In the genomic region with DNA sequence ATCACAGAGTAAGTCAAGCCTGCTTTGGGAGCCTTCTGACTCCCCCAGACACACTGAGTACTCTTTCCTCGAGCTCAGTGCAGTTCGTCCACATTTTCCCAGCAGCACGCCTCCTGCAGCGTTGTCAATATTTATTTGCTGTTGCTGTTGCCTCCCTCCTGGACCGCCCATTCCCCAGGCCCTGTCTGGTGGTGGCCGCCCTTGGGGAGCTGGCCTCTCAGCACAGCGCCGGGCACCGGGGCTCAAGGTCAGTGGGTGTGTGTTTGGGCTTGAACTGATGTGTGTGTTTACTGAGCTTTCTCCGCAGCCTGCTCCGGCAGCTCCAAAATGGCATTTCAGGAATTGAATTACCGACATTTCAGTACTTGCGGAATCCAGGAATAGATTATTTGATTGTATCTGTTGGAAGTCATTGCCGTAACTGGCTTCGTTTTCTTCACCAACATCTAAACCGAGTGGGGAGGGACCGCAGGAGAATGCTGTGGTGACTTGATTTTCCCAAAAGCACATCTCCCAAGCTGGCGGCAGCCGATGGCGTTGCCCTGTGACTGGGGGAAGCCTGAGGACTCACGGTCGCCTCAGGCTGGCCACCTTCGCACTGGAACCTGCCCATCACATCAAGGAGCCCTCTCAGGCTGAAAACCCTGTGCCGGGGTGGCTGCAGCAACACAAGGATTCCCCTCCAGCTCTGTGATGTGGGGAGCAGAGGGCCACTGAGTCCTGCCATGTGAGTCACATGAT, we compare ENCODE assay signal across 23 cellular contexts.
DNase-seq lines count a peak whose midpoint lies in the region; ATAC-seq, FAIRE-seq and TF ChIP-seq lines count a peak whose summit lies in the region.
"Had no signal": no experiment of that assay in that cellular context is flagged by ENCODE, and none has a peak within 500 bp of the region (broad histone marks: within the 10 kb centered on the region; RNA-seq: fewer than 3 reads in every experiment).

No MANE protein-coding gene starts in this region.

- H3K79me2 ChIP-seq in H1 (ENCODE audit: control insufficient read depth in 1 of 2, insufficient read depth in 2 of 2, low read length in 2 of 2) = no peaks in the 10 kb centered on the region

- intact Hi-C loops in Panc1 (cut with micrococcal nuclease; ENCODE audit: unreplicated experiment) = no loop called here
- intact Hi-C loops in lower lobe of right lung (cut with DNase I) = no loop called here
- intact Hi-C loops in testis (cut with DNase I; ENCODE audit: low total_unique reads) = no loop called here

- peaks cover 66% of the 10 kb centered on the region for H3K4me1 ChIP-seq in Panc1 (ENCODE audit: control insufficient read depth, insufficient read depth, low read length)
- no peaks in the 10 kb centered on the region; a peak in 1 of 7 replicates for H3K4me1 ChIP-seq in H1 (replicated peaks in 1 of 4; ENCODE audit: control insufficient read depth in 3 of 4, insufficient read depth in 4 of 4, low read length in 3 of 4)
- peaks cover 57% of the 10 kb centered on the region for H3K4me1 ChIP-seq in lower lobe of right lung
- H3K4me1 ChIP-seq in testis = peaks cover 76% of the 10 kb centered on the region

- no peak overlapping the region for H2BK20ac ChIP-seq in H1 (ENCODE audit: low read length)

- peaks cover 5% of the 10 kb centered on the region for H3K36me3 Mint-ChIP-seq in endothelial cell (ENCODE audit: low read depth, unreplicated experiment)

- FAIRE-seq in H1 (lab: Jason Lieb, UNC) = no peak
- FAIRE-seq: G401.6, GM12892, GM19239 had no signal

- no peak overlapping the region for H3K14ac ChIP-seq in H1 (ENCODE audit: insufficient read length)

- no peak overlapping the region for H3K56ac ChIP-seq in H1 (replicated peaks; ENCODE audit: insufficient read length, low read depth, low read length)

- H3K9me3 ChIP-seq in Panc1 (ENCODE audit: control insufficient read depth, insufficient read depth, low read depth, low read length) (no peaks in the 10 kb centered on the region), H1 (ENCODE audit: insufficient read depth in 2 of 2, low read depth in 1 of 2, low read length in 1 of 2) (no peaks in the 10 kb centered on the region), lower lobe of right lung (no peaks in the 10 kb centered on the region), testis (no peaks in the 10 kb centered on the region)

- no peak overlapping the region; the same call in 1 of the 2 replicates for H2BK5ac ChIP-seq in H1 (ENCODE audit: low read depth, low read length)

- H2AK5ac ChIP-seq in H1 (ENCODE audit: low read depth, low read length) = no peak overlapping the region

- H3K4me2 ChIP-seq in H1 (ENCODE audit: insufficient read depth in 1 of 2, low read depth in 2 of 2, low read length in 2 of 2) = no peak overlapping the region

- H3K4me3 ChIP-seq in Panc1 (ENCODE audit: low read depth in 2 of 2, low read length in 2 of 2) (no peak overlapping the region), H1 (ENCODE audit: extremely low read depth in 1 of 4, insufficient read depth in 2 of 4, low read depth in 3 of 4, low read length in 4 of 4) (no peak overlapping the region), lower lobe of right lung (no peak overlapping the region), testis (peak overlapping the region in 1 of 2 donors; percentile 23)

- H3K27ac Mint-ChIP-seq in endothelial cell (ENCODE audit: unreplicated experiment) = no peak overlapping the region

- no peak overlapping the region for H2BK12ac ChIP-seq in H1 (ENCODE audit: low read depth, low read length)

- H3K23me2 ChIP-seq in H1 (ENCODE audit: low read depth, low read length) = peaks cover 3% of the 10 kb centered on the region; the same call in 1 of the 2 replicates

- 92% methylated on average over 21 of the region's 24 CpGs; no CpG with 5 or more reads in 1 of the 2 experiments for whole genome bisulfite sequencing in H1 (ENCODE audit: extremely low coverage in 1 of 2, insufficient coverage in 1 of 2, insufficient read length in 1 of 2, insufficient replicate concordance in 2 of 2, low coverage in 1 of 2, low lambda C conversion rate in 2 of 2, missing lambda C conversion rate in 1 of 2), 2 experiments
- WGBS in testis, 2 donors = 59 to 69% methylated on average over 22 to 24 of the region's 24 CpGs

- POLR2A ChIA-PET in Panc1 (lab: Charles Lee) (no interaction called here), H1 (lab: Charles Lee; ENCODE audit: partially characterized antibody) (no interaction called here)

- peaks cover 7% of the 10 kb centered on the region for H3K79me1 ChIP-seq in H1 (ENCODE audit: low read depth, low read length)

- H2BK15ac ChIP-seq in H1 (ENCODE audit: low read length) = 0 out of 2 replicates have a peak overlapping the region, but pooled peaks have one; percentile 48

- H3K18ac ChIP-seq in H1 (ENCODE audit: extremely low read depth, low read length) = no peak overlapping the region

- no peaks in the 10 kb centered on the region for H3K27me3 ChIP-seq in Panc1 (ENCODE audit: control insufficient read depth, insufficient read depth, low read length)
- no peaks in the 10 kb centered on the region for H3K27me3 ChIP-seq in H1 (replicated peaks in 1 of 4; ENCODE audit: control insufficient read depth in 3 of 4, extremely low read depth in 1 of 4, insufficient read depth in 3 of 4, low read length in 3 of 4)
- no peaks in the 10 kb centered on the region for H3K27me3 ChIP-seq in lower lobe of right lung (ENCODE audit: low read depth)
- H3K27me3 ChIP-seq in testis = no peaks in the 10 kb centered on the region

- H2BK120ac ChIP-seq in H1 (replicated peaks; ENCODE audit: low read depth, low read length) = no peak overlapping the region

- H4K20me1 ChIP-seq in H1 (replicated peaks in 1 of 2; ENCODE audit: control insufficient read depth in 1 of 2, insufficient read depth in 2 of 2, low read length in 2 of 2) = peaks cover 0 to 6% of the 10 kb centered on the region in 2 experiments

- peaks cover 5% of the 10 kb centered on the region for H3K4me1 Mint-ChIP-seq in endothelial cell (ENCODE audit: unreplicated experiment)

- CTCF ChIA-PET in Panc1 (lab: Charles Lee) (no interaction called here), H1 (lab: Charles Lee; ENCODE audit: partially characterized antibody) (interaction anchor here (0.7 to 7.0 kb wide), 8 partner anchors 14 to 209 kb away, joined by 3 to 42 read pairs (median 4); no protein-coding TSS in a partner anchor)

- no peaks in the 10 kb centered on the region for H3K9me3 Mint-ChIP-seq in endothelial cell (ENCODE audit: unreplicated experiment)
- H3K9me3 Mint-ChIP-seq: CD4-positive, alpha-beta T cell had no signal

- peak overlapping the region; percentile 57; the same call in 1 of the 2 replicates for H4K8ac ChIP-seq in H1 (ENCODE audit: extremely low read depth, insufficient read depth, low read length)

- H3K27me3 Mint-ChIP-seq in endothelial cell (ENCODE audit: unreplicated experiment) = peaks cover 9% of the 10 kb centered on the region
- H3K27me3 Mint-ChIP-seq: B cell; CD4-positive, alpha-beta T cell had no signal

- no peak for DNase-seq in Panc1 (ENCODE audit: low read depth, low spot score)
- DNase-seq in H1 (ENCODE audit: low read depth in 1 of 2, low spot score in 2 of 2) = no peak
- DNase-seq in lower lobe of right lung = no peak
- DNase-seq in testis = peak; percentile 82
- no peak for DNase-seq in ureter (ENCODE audit: low spot score)
- no peak for DNase-seq in endothelial cell (ENCODE audit: low spot score)
- DNase-seq in GM03348 (ENCODE audit: low spot score) = no peak
- DNase-seq: ACHN; Calu3; CD4-positive, alpha-beta T cell; DMS79 treated with DMSO at 0.1 percent for 48 hours; HCEC 1CT; Karpas-422; NCI-H1105 treated with DMSO at 0.1 percent for 48 hours; NCI-H187 treated with DMSO at 0.1 percent for 48 hours; NCI-H446 treated with DMSO at 0.1 percent for 48 hours; NCI-H774; SHP77 treated with DMSO at 0.1 percent for 48 hours had no signal

- TF ChIP-seq CTCF in Panc1 (IDR thresholded peaks at IDR 0.05) (no peak), H1 (IDR thresholded peaks at IDR 0.05; ENCODE audit: control extremely low read depth in 1 of 3, insufficient read depth in 1 of 3, low read depth in 1 of 3, low read length in 3 of 3) (no peak), lower lobe of right lung (IDR thresholded peaks at IDR 0.05) (no peak), testis (IDR thresholded peaks at IDR 0.05) (no peak), endothelial cell (IDR thresholded peaks at IDR 0.05; ENCODE audit: unreplicated experiment) (no peak)

- H2AFZ ChIP-seq in H1 (ENCODE audit: low read length) = no peak overlapping the region

- TF ChIP-seq POLR2A in H1 (IDR thresholded peaks at IDR 0.05; ENCODE audit: control extremely low read depth in 1 of 2, low read depth in 2 of 2, low read length in 2 of 2) (no peak), testis (IDR thresholded peaks at IDR 0.05) (no peak)

- H3K23ac ChIP-seq in H1 (ENCODE audit: insufficient read length) = no peak overlapping the region

- H3K27ac ChIP-seq in Panc1 (ENCODE audit: low read length) = peak overlapping the region; percentile 48
- no peak overlapping the region for H3K27ac ChIP-seq in H1 (ENCODE audit: low read depth, low read length)
- H3K27ac ChIP-seq in lower lobe of right lung = peak overlapping the region; percentile 76
- peak overlapping the region; percentile 65 to 72 for H3K27ac ChIP-seq in testis

- H3K36me3 ChIP-seq in Panc1 (ENCODE audit: control insufficient read depth, insufficient read depth, low read length) (no peaks in the 10 kb centered on the region), H1 (ENCODE audit: control insufficient read depth in 2 of 4, insufficient read depth in 4 of 4, low read length in 3 of 4) (no peaks in the 10 kb centered on the region; a peak in 1 of 8 replicates), lower lobe of right lung (peaks cover 8% of the 10 kb centered on the region), testis (ENCODE audit: low read depth, missing control alignments) (no peaks in the 10 kb centered on the region)

- H3K4me3 Mint-ChIP-seq in endothelial cell (ENCODE audit: unreplicated experiment) = no peak overlapping the region
- H3K4me3 Mint-ChIP-seq: B cell; CD4-positive, alpha-beta T cell had no signal

- no peak overlapping the region for H3K4ac ChIP-seq in H1 (replicated peaks; ENCODE audit: insufficient read length, low read depth, low read length)

- BruUV-seq in Panc1 (replicated peaks; lab: Mats Ljungman, UMichigan) = no TSS peak

- H4K5ac ChIP-seq in H1 (ENCODE audit: insufficient read length, low read depth, low read length) = no peak overlapping the region

- H4K91ac ChIP-seq in H1 (replicated peaks; ENCODE audit: insufficient read length, low read length) = peak overlapping the region; percentile 59

- TF ChIP-seq EP300 in H1 (IDR thresholded peaks at IDR 0.05; ENCODE audit: borderline replicate concordance in 1 of 2, low read depth in 2 of 2, low read length in 2 of 2) = no peak

- in situ Hi-C loops in Panc1 (cut with HindIII; ENCODE audit: low pct_unique_long_range_greater_than_20kb, low sequenced_read_pairs) = no loop called here

- H3K9ac ChIP-seq in H1 (replicated peaks in 1 of 4; ENCODE audit: extremely low read depth in 1 of 4, low read depth in 3 of 4, low read length in 3 of 4) = no peak overlapping the region

- TF ChIP-seq RAD21 in H1 (IDR thresholded peaks at IDR 0.05 in 1 of 2, conservative IDR thresholded peaks at IDR 0.05 in 1 of 2; ENCODE audit: low read depth in 2 of 2, low read length in 2 of 2) = no peak

- ATAC-seq in Panc1 (no peak), lower lobe of right lung (peak; percentile 35 to 43), HG03460 (IDR thresholded peaks at IDR 0.05; ENCODE audit: unreplicated experiment) (no peak)

TF ChIP-seq in H1, 55 proteins besides CTCF, POLR2A, EP300 and RAD21 (continues in another document):
- TF ChIP-seq RFX5 (IDR thresholded peaks at IDR 0.05; ENCODE audit: borderline replicate concordance, low read depth, low read length) = no peak

Comparison
In these comparisons a context has a peak if more than half of its experiments do, and no peak if none do; other contexts are left out.
1. ATAC-seq: peak in lower lobe of right lung (2 of 2); none in Panc1 (single experiment) and HG03460 (single experiment).